ENCODE assay signal across 17 cellular contexts in genomic region chr17:48756816-48757215, GRCh38. TPM values are rescaled to one million over a fixed set of nuclear protein-coding genes. Genes with fewer than 3 reads are reported as not detected.
DNase-seq lines count a peak whose midpoint lies in the region; TF ChIP-seq lines count a peak whose summit lies in the region.
"Had no signal": no experiment of that assay in that cellular context is flagged by ENCODE, and none has a peak within 500 bp of the region (broad histone marks: within the 10 kb centered on the region; RNA-seq: fewer than 3 reads in every experiment).

No MANE protein-coding gene starts in this region.

- H3K4me3 Mint-ChIP-seq in mesothelial cell of epicardium = no peak overlapping the region
- no peak overlapping the region for H3K4me3 Mint-ChIP-seq in activated naive CD4-positive, alpha-beta T cell treated with anti-CD3 and anti-CD28 coated beads, Interleukin-2, amount 10 ng/mL, durations not matched to agents 7 days and 5 days
- H3K4me3 Mint-ChIP-seq: activated naive CD4-positive, alpha-beta T cell treated with anti-CD3 and anti-CD28 coated beads, Interleukin-2, amount 50 U/mL, for 24 hours; brain; CD4-positive, CD25-positive, alpha-beta regulatory T cell; WTC11 had no signal

- peak overlapping the region; percentile 15 for H3K27ac Mint-ChIP-seq in mesothelial cell of epicardium
- H3K27ac Mint-ChIP-seq in activated naive CD4-positive, alpha-beta T cell treated with anti-CD3 and anti-CD28 coated beads, Interleukin-2, amount 10 ng/mL, durations not matched to agents 7 days and 5 days = no peak overlapping the region
- H3K27ac Mint-ChIP-seq: activated naive CD4-positive, alpha-beta T cell treated with anti-CD3 and anti-CD28 coated beads, Interleukin-2, amount 50 U/mL, for 24 hours; brain; CD4-positive, CD25-positive, alpha-beta regulatory T cell; naive B cell; WTC11 had no signal

- CTCF ChIA-PET in HEK293T (lab: Yijun Ruan, JAX) = no interaction called here
- CTCF ChIA-PET in activated naive CD4-positive, alpha-beta T cell treated with anti-CD3 and anti-CD28 coated beads, Interleukin-2, amount 10 ng/mL, durations not matched to agents 7 days and 5 days (lab: Charles Lee) = interaction anchor here (1.2 kb wide), 1 partner anchor 33 kb away, joined by 5 read pairs; no protein-coding TSS in a partner anchor

- peaks cover 93% of the 10 kb centered on the region for H3K27me3 Mint-ChIP-seq in mesothelial cell of epicardium (ENCODE audit: low read depth)
- peaks cover 99% of the 10 kb centered on the region for H3K27me3 Mint-ChIP-seq in activated naive CD4-positive, alpha-beta T cell treated with anti-CD3 and anti-CD28 coated beads, Interleukin-2, amount 10 ng/mL, durations not matched to agents 7 days and 5 days

- intact Hi-C loops in posterior cingulate gyrus (cut with DNase I) = no loop called here

- no peaks in the 10 kb centered on the region for H3K9me3 Mint-ChIP-seq in mesothelial cell of epicardium
- H3K9me3 Mint-ChIP-seq in activated naive CD4-positive, alpha-beta T cell treated with anti-CD3 and anti-CD28 coated beads, Interleukin-2, amount 10 ng/mL, durations not matched to agents 7 days and 5 days = no peaks in the 10 kb centered on the region
- H3K9me3 Mint-ChIP-seq: activated naive CD4-positive, alpha-beta T cell treated with anti-CD3 and anti-CD28 coated beads, Interleukin-2, amount 50 U/mL, for 24 hours; WTC11 had no signal

- H3K36me3 Mint-ChIP-seq in mesothelial cell of epicardium = no peaks in the 10 kb centered on the region
- no peaks in the 10 kb centered on the region for H3K36me3 Mint-ChIP-seq in activated naive CD4-positive, alpha-beta T cell treated with anti-CD3 and anti-CD28 coated beads, Interleukin-2, amount 10 ng/mL, durations not matched to agents 7 days and 5 days
- H3K36me3 Mint-ChIP-seq: activated naive CD4-positive, alpha-beta T cell treated with anti-CD3 and anti-CD28 coated beads, Interleukin-2, amount 50 U/mL, for 24 hours; brain; CD4-positive, CD25-positive, alpha-beta regulatory T cell; WTC11 had no signal

- TF ChIP-seq CTCF in mesothelial cell of epicardium (IDR thresholded peaks at IDR 0.05; ENCODE audit: unreplicated experiment) = no peak

- DNase-seq in COR-L47 (lab: John Stamatoyannopoulos, UW) (peak; percentile 84), HEK293T (ENCODE audit: extremely low spot score) (peak; percentile 5), OCI-M1 (lab: John Stamatoyannopoulos, UW) (peak; percentile 43), mesothelial cell of epicardium (ENCODE audit: low spot score in 2 of 2, unreplicated experiment in 2 of 2) (no peak), SKM-1 treated with dmso at 0.1 percent for 144 hours (lab: John Stamatoyannopoulos, UW; ENCODE audit: unreplicated experiment) (no peak), HT-29 (ENCODE audit: low spot score) (no peak), posterior cingulate gyrus (no peak)
- no peak for DNase-seq in activated naive CD4-positive, alpha-beta T cell treated with anti-CD3 and anti-CD28 coated beads, Interleukin-2, amount 10 ng/mL, durations not matched to agents 7 days and 5 days
- DNase-seq: CD4-positive, CD25-positive, alpha-beta regulatory T cell; effector CD8-positive, alpha-beta T cell; naive B cell; NCI-H1048; Right ventricle myocardium superior had no signal

- H3K4me1 Mint-ChIP-seq in mesothelial cell of epicardium = peaks cover 51% of the 10 kb centered on the region
- no peaks in the 10 kb centered on the region for H3K4me1 Mint-ChIP-seq in activated naive CD4-positive, alpha-beta T cell treated with anti-CD3 and anti-CD28 coated beads, Interleukin-2, amount 10 ng/mL, durations not matched to agents 7 days and 5 days
- H3K4me1 Mint-ChIP-seq: brain had no signal

- POLR2A ChIA-PET in HEK293T (lab: Yijun Ruan, JAX) = interaction anchor here (1.7 kb wide), 1 partner anchor 28 kb away, joined by 4 read pairs; the partner anchor contains the start of gene HOXB13

TF ChIP-seq in HEK293T, 16 proteins besides CTCF, POLR2A, EP300 and RAD21:
- TF ChIP-seq HDGF (IDR thresholded peaks at IDR 0.05; ENCODE audit: borderline replicate concordance) = no peak
- no peak for TF ChIP-seq TARDBP (IDR thresholded peaks at IDR 0.05)
- no peak for TF ChIP-seq L3MBTL2 (conservative IDR thresholded peaks at IDR 0.05)
- no peak for TF ChIP-seq ARNT (IDR thresholded peaks at IDR 0.05)
- TF ChIP-seq LEF1 (IDR thresholded peaks at IDR 0.05; ENCODE audit: borderline replicate concordance) = no peak

RNA-seq across cellular contexts. Expression of gene HOXB13, which starts 28.3 kb away (rescaled TPM):
- total RNA-seq in mesothelial cell of epicardium = 26.4 to 26.9 TPM (median 26.8 TPM) in 3 replicates
- 3.5 and 5.3 TPM in 2 replicates for total RNA-seq in HT-29 (2014; rRNA removed; shearing (Covaris generic))
- total RNA-seq: CD4-positive, CD25-positive, alpha-beta regulatory T cell; Right ventricle myocardium superior had no signal

RNA-seq across cellular contexts. Expression of gene PRAC2, which starts 33.8 kb away (rescaled TPM):
- 7.3 to 8.5 TPM (median 7.9 TPM) in 3 replicates for total RNA-seq in mesothelial cell of epicardium
- 0.76 TPM in 1 of 2 replicates, not detected in the other for total RNA-seq in HT-29 (2014; rRNA removed; shearing (Covaris generic))
- total RNA-seq: CD4-positive, CD25-positive, alpha-beta regulatory T cell; left lobe of liver; Right ventricle myocardium superior had no signal

RNA-seq across cellular contexts. Expression of gene PRAC1, which starts 34.5 kb away (rescaled TPM):
- 14.0 to 16.8 TPM (median 15.2 TPM) in 3 replicates for total RNA-seq in mesothelial cell of epicardium
- total RNA-seq in HT-29 (2014; rRNA removed; shearing (Covaris generic)) = not detected in 2 replicates
- total RNA-seq: CD4-positive, CD25-positive, alpha-beta regulatory T cell; left lobe of liver; Right ventricle myocardium superior had no signal

Comparison
In these comparisons a context has a peak if more than half of its experiments do, and no peak if none do; other contexts are left out.
1. DNase-seq: peak in COR-L47 (single experiment), HEK293T (single experiment) and OCI-M1 (single experiment); none in mesothelial cell of epicardium (0 of 2), SKM-1 treated with dmso at 0.1 percent for 144 hours (single experiment), activated naive CD4-positive, alpha-beta T cell treated with anti-CD3 and anti-CD28 coated beads, Interleukin-2, amount 10 ng/mL, durations not matched to agents 7 days and 5 days (single experiment), HT-29 (single experiment) and posterior cingulate gyrus (0 of 10).
2. RNA of gene PRAC1, which starts 34.5 kb away (total RNA-seq): 14.0 to 16.8 TPM in mesothelial cell of epicardium; not detected in HT-29; every median in the first group is over 10 times any median in the second.